9 cellular contexts compared by ENCODE assay signal in the genomic region with DNA sequence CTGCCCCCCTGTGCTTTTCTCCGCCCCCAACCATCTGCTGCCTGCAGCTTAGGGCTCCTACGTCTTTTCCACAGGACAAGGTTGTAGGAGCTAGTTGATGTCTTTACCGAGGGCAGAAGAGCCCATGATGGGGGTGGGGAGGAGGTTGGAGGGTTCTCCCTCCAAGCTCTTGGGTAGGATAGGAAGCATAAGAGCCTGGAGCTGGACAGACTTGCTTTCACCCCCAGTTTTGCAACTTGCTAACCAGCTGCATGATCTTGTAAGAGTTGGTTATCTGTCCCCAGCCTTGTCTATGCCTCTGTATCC. TPM values are rescaled to one million over a fixed set of nuclear protein-coding genes. Genes with fewer than 3 reads are reported as not detected.
DNase-seq lines count a peak whose midpoint lies in the region; ATAC-seq, FAIRE-seq and TF ChIP-seq lines count a peak whose summit lies in the region.
"Had no signal": no experiment of that assay in that cellular context is flagged by ENCODE, and none has a peak within 500 bp of the region (broad histone marks: within the 10 kb centered on the region; RNA-seq: fewer than 3 reads in every experiment).

No MANE protein-coding gene starts in this region.

- peak overlapping the region; percentile 55 to 99 (median 92) for H3K4me3 ChIP-seq in heart left ventricle
- H3K4me3 ChIP-seq in K562: peak overlapping the region; percentile 92
- peak overlapping the region; percentile 84 for H3K4me3 ChIP-seq in upper lobe of right lung

- H3K9ac ChIP-seq in K562 (ENCODE audit: insufficient read depth in 1 of 2, low read depth in 2 of 2, low read length in 2 of 2): peak overlapping the region; percentile 89 to 94; a peak in 3 of 4 replicates

- H3K27me3 ChIP-seq in heart left ventricle (no peaks in the 10 kb centered on the region), K562 (ENCODE audit: control insufficient read depth in 2 of 2, insufficient read depth in 2 of 2, low read length in 2 of 2) (no peaks in the 10 kb centered on the region), upper lobe of right lung (no peaks in the 10 kb centered on the region)

- H3K4me3 Mint-ChIP-seq in memory B cell: peak overlapping the region; percentile 96

- H3K36me3 ChIP-seq in heart left ventricle (peaks cover 6 to 79% (median 70%) of the 10 kb centered on the region in 9 donors), K562 (ENCODE audit: control insufficient read depth, insufficient read depth, low read length) (peaks cover 83% of the 10 kb centered on the region), upper lobe of right lung (peaks cover 66% of the 10 kb centered on the region)

- H3K4me1 ChIP-seq in heart left ventricle (peaks cover 0 to 33% (median 24%) of the 10 kb centered on the region in 12 donors), K562 (replicated peaks in 1 of 2; ENCODE audit: control insufficient read depth in 2 of 2, insufficient read depth in 2 of 2, low read length in 2 of 2) (peaks cover 17 to 32% of the 10 kb centered on the region in 2 experiments), upper lobe of right lung (peaks cover 19% of the 10 kb centered on the region)

- peaks cover 22% of the 10 kb centered on the region for H3K36me3 Mint-ChIP-seq in memory B cell

- no peak overlapping the region for H2AFZ ChIP-seq in K562 (ENCODE audit: low read depth, low read length)

- peaks cover 4% of the 10 kb centered on the region for H3K9me1 ChIP-seq in K562 (ENCODE audit: control insufficient read depth, insufficient read depth, low read length)

- no peaks in the 10 kb centered on the region for H3K27me3 Mint-ChIP-seq in memory B cell

- no TSS peak for BruUV-seq in K562 (replicated peaks; lab: Mats Ljungman, UMichigan)

- CTCF ChIA-PET in K562 (lab: Yijun Ruan, JAX; ENCODE audit: low intra/inter-chr PET ratio): interaction anchor here (0.5 kb wide), 1 partner anchor 291 kb away, joined by 3 read pairs; no protein-coding TSS in a partner anchor

- no peak for FAIRE-seq in K562 (lab: Jason Lieb, UNC)

- TF ChIP-seq CTCF in heart left ventricle (IDR thresholded peaks at IDR 0.05): no peak
- no peak for TF ChIP-seq CTCF in K562 (IDR thresholded peaks at IDR 0.05 in 2 of 3, conservative IDR thresholded peaks at IDR 0.05 in 1 of 3; ENCODE audit: insufficient read depth in 2 of 3, low read depth in 1 of 3, low read length in 3 of 3)
- no peak for TF ChIP-seq CTCF in upper lobe of right lung (IDR thresholded peaks at IDR 0.05)

- no peak for TF ChIP-seq RAD21 in K562 (CRISPR knock-in tag; conservative IDR thresholded peaks at IDR 0.05 in 1 of 2, IDR thresholded peaks at IDR 0.05 in 1 of 2)

- POLR2A ChIA-PET in K562 (lab: Yijun Ruan, JAX): interaction anchor here (0.6 to 3.5 kb wide), 7 partner anchors 10 to 282 kb away, joined by 3 to 20 read pairs (median 4); no protein-coding TSS in a partner anchor

- peak overlapping the region; percentile 100 for H3K4me2 ChIP-seq in K562 (ENCODE audit: insufficient read depth, low read length)

- no peak for TF ChIP-seq POLR2A in heart left ventricle (IDR thresholded peaks at IDR 0.05)
- TF ChIP-seq POLR2A in K562 (conservative IDR thresholded peaks at IDR 0.05): no peak

- H3K79me2 ChIP-seq in K562 (ENCODE audit: control insufficient read depth, insufficient read depth, low read length): peaks cover 31% of the 10 kb centered on the region

- intact Hi-C loops in heart left ventricle (cut with DNase I): loop anchor here in 8 of 10 donors (1.0 to 10.0 kb wide), 10 partner anchors 13 to 128 kb away; partner anchors contain the start of genes EIF2B5 (in 5 of the 8), ALG3 (in 4 of the 8), EEF1AKMT4 (in 4 of the 8) and EIF4G1 (in 2 of the 8)
- intact Hi-C loops in cardiac septum (cut with DNase I): loop anchor here (1.0 to 5.0 kb wide), 4 partner anchors 53 to 170 kb away; partner anchors contain the start of genes ABCC5, ALG3, EEF1AKMT4 and PSMD2
- intact Hi-C loops in K562 (cut with micrococcal nuclease): no loop called here
- intact Hi-C loops in upper lobe of right lung (cut with DNase I): no loop called here

- peaks cover 30% of the 10 kb centered on the region for H3K4me1 Mint-ChIP-seq in memory B cell

- no peaks in the 10 kb centered on the region for H3K9me3 Mint-ChIP-seq in memory B cell

- ATAC-seq in heart left ventricle (no peak), K562 (no peak), memory B cell (ENCODE audit: low read depth) (no peak), upper lobe of right lung (no peak), GM18511 (IDR thresholded peaks at IDR 0.05; ENCODE audit: unreplicated experiment) (no peak)

- H3K27ac ChIP-seq in heart left ventricle (peak overlapping the region in 10 of 12 donors; percentile 84 to 96 (median 92)), K562 (ENCODE audit: extremely low read depth, low read depth, low read length) (peak overlapping the region; percentile 84; the same call in 2 of the 3 replicates), upper lobe of right lung (peak overlapping the region; percentile 84)

- H3K9me3 ChIP-seq in heart left ventricle (no peaks in the 10 kb centered on the region), K562 (replicated peaks; ENCODE audit: control insufficient read depth, insufficient read depth, low read depth, low read length) (no peaks in the 10 kb centered on the region), upper lobe of right lung (no peaks in the 10 kb centered on the region)

- WGBS in heart left ventricle, 4 donors: 2 to 14% (median 13%) methylated on average over 3 of the region's 3 CpGs
- WGBS in K562 (ENCODE audit: insufficient coverage, low coverage, missing lambda C conversion rate): 3% methylated on average over 3 of the region's 3 CpGs

- DNase-seq in heart left ventricle (no peak), cardiac septum (ENCODE audit: low spot score) (no peak), K562 (ENCODE audit: extremely low read depth in 1 of 4, low spot score in 3 of 4) (peak in 1 of 4 experiments; percentile 40), memory B cell (ENCODE audit: low spot score in 2 of 2) (no peak), upper lobe of right lung (no peak), NCI-H2227 treated with DMSO at 0.1 percent for 48 hours (lab: John Stamatoyannopoulos, UW) (no peak), NCI-H146 treated with DMSO at 0.1 percent for 48 hours (lab: John Stamatoyannopoulos, UW; ENCODE audit: unreplicated experiment) (no peak)
- DNase-seq: retina had no signal

- 0 out of 2 replicates have a peak, but pooled peaks cover 1% of the 10 kb centered on the region for H4K20me1 ChIP-seq in K562 (replicated peaks; ENCODE audit: control insufficient read depth, insufficient read depth, low read length)

- peak overlapping the region; percentile 93 for H3K27ac Mint-ChIP-seq in memory B cell

- in situ Hi-C loops in K562 (cut with MboI): no loop called here

- no peak for TF ChIP-seq EP300 in K562 (IDR thresholded peaks at IDR 0.05; ENCODE audit: low read length)

RNA-seq across cellular contexts. Expression of gene ABCF3, which starts 0.9 kb away (rescaled TPM):
- total RNA-seq in heart left ventricle: 10 to 100 TPM; 58.2 to 81.9 (median 69.2) TPM
- polyA plus RNA-seq in heart left ventricle: 10 to 100 TPM; 63.4 to 80.5 TPM
- 61.5 TPM for total RNA-seq in cardiac septum
- total RNA-seq in K562 (2011; cell fraction: chromatin; rRNA removed; ENCODE audit: low replicate concordance): 203 and 374 TPM in 2 replicates
- 204 and 235 TPM in 2 replicates for total RNA-seq in K562 (2011; cell fraction: nucleolus; rRNA removed)
- total RNA-seq in K562 (2011; cell fraction: nucleoplasm; rRNA removed): 155 and 178 TPM in 2 replicates
- 47.1 and 54.2 TPM in 2 replicates for total RNA-seq in K562 (2014; rRNA removed)
- 17.6 and 20.0 TPM in 2 replicates for total RNA-seq in K562 (2014; rRNA removed; fragmentation: Illumina TruSeq; extraction: Trizol)
- 33.6 and 37.7 TPM in 2 replicates for total RNA-seq in K562 (2015; rRNA removed; fragmentation: Illumina TruSeq; extraction: Trizol)
- 61.9 and 77.9 TPM in 2 replicates for total RNA-seq in K562 (2021)
- 45.1 and 59.3 TPM in 2 replicates for polyA plus RNA-seq in K562 (2011; rRNA removed)
- 54.7 and 103 TPM in 2 replicates for polyA plus RNA-seq in K562 (2011; cell fraction: cytosol; rRNA removed)
- polyA plus RNA-seq in K562 (2011; cell fraction: nucleus; rRNA removed): 298 and 363 TPM in 2 replicates
- 47.0 and 54.1 TPM in 2 replicates for polyA plus RNA-seq in K562 (2012)
- 51.0 and 57.1 TPM in 2 replicates for polyA plus RNA-seq in K562 (2014; fragmentation: Illumina TruSeq; extraction: Trizol)
- 10 to 100 TPM in 1 of 2 experiments, 1 to 10 TPM in 1; 6.7 to 23.7 TPM for polyA plus RNA-seq in K562 (2014; fragmentation: Nextera tagmentation; extraction: Ambion mirVana)
- 65.0 and 68.5 TPM in 2 replicates for polyA plus RNA-seq in K562 (2014; rRNA removed)
- polyA minus RNA-seq in K562 (2011; rRNA and poly(A)+ RNA removed): 45.4 and 50.7 TPM in 2 replicates
- 31.0 and 41.5 TPM in 2 replicates for polyA minus RNA-seq in K562 (2011; cell fraction: cytosol; rRNA and poly(A)+ RNA removed)
- polyA minus RNA-seq in K562 (2011; cell fraction: nucleus; rRNA and poly(A)+ RNA removed): 96.3 and 137 TPM in 2 replicates
- total RNA-seq in upper lobe of right lung: 60.9 TPM

RNA-seq across cellular contexts. Expression of gene AP2M1, which starts 12.2 kb away (rescaled TPM):
- total RNA-seq in heart left ventricle (100 to 1,000 TPM; 225 to 400 (median 337) TPM), cardiac septum (317 TPM), K562 (2014; rRNA removed) (282 and 320 TPM in 2 replicates), K562 (2014; rRNA removed; fragmentation: Illumina TruSeq; extraction: Trizol) (277 and 296 TPM in 2 replicates), K562 (2015; rRNA removed; fragmentation: Illumina TruSeq; extraction: Trizol) (247 and 250 TPM in 2 replicates), K562 (2021) (367 and 385 TPM in 2 replicates), upper lobe of right lung (245 TPM)
- polyA plus RNA-seq in heart left ventricle (100 to 1,000 TPM; 291 to 431 TPM), K562 (2011; rRNA removed) (505 and 704 TPM in 2 replicates), K562 (2014; fragmentation: Illumina TruSeq; extraction: Trizol) (400 and 440 TPM in 2 replicates), K562 (2014; fragmentation: Nextera tagmentation; extraction: Ambion mirVana) (100 to 1,000 TPM; 118 to 252 TPM), K562 (2014; rRNA removed) (275 and 325 TPM in 2 replicates)
- 357 and 707 TPM in 2 replicates for total RNA-seq in K562 (2011; cell fraction: chromatin; rRNA removed; ENCODE audit: low replicate concordance)
- total RNA-seq in K562 (2011; cell fraction: nucleolus; rRNA removed): 352 and 411 TPM in 2 replicates
- total RNA-seq in K562 (2011; cell fraction: nucleoplasm; rRNA removed): 363 and 369 TPM in 2 replicates
- 307 and 406 TPM in 2 replicates for polyA plus RNA-seq in K562 (2011; cell fraction: cytosol; rRNA removed)
- 576 and 635 TPM in 2 replicates for polyA plus RNA-seq in K562 (2011; cell fraction: nucleus; rRNA removed)
- 764 and 803 TPM in 2 replicates for polyA plus RNA-seq in K562 (2012)
- 381 and 396 TPM in 2 replicates for polyA minus RNA-seq in K562 (2011; rRNA and poly(A)+ RNA removed)
- 150 and 169 TPM in 2 replicates for polyA minus RNA-seq in K562 (2011; cell fraction: cytosol; rRNA and poly(A)+ RNA removed)
- polyA minus RNA-seq in K562 (2011; cell fraction: nucleus; rRNA and poly(A)+ RNA removed): 111 and 158 TPM in 2 replicates

RNA-seq across cellular contexts. Expression of gene DVL3, which starts 31.7 kb away (rescaled TPM):
- total RNA-seq in heart left ventricle (10 to 100 TPM; 53.4 to 94.2 (median 70.9) TPM), cardiac septum (68.6 TPM), K562 (2014; rRNA removed) (25.7 and 26.5 TPM in 2 replicates), K562 (2014; rRNA removed; fragmentation: Illumina TruSeq; extraction: Trizol) (8.7 and 9.8 TPM in 2 replicates), K562 (2015; rRNA removed; fragmentation: Illumina TruSeq; extraction: Trizol) (16.0 and 17.2 TPM in 2 replicates), K562 (2021) (54.4 and 57.9 TPM in 2 replicates), upper lobe of right lung (54.1 TPM)
- polyA plus RNA-seq in heart left ventricle (10 to 100 TPM; 36.3 to 59.8 TPM), K562 (2011; rRNA removed) (20.1 and 28.7 TPM in 2 replicates), K562 (2014; fragmentation: Illumina TruSeq; extraction: Trizol) (44.3 and 44.8 TPM in 2 replicates), K562 (2014; fragmentation: Nextera tagmentation; extraction: Ambion mirVana) (1 to 10 TPM; 3.1 to 5.4 TPM), K562 (2014; rRNA removed) (42.8 and 46.6 TPM in 2 replicates)
- 88.9 and 157 TPM in 2 replicates for total RNA-seq in K562 (2011; cell fraction: chromatin; rRNA removed; ENCODE audit: low replicate concordance)
- 73.2 and 83.2 TPM in 2 replicates for total RNA-seq in K562 (2011; cell fraction: nucleolus; rRNA removed)
- 65.6 and 69.9 TPM in 2 replicates for total RNA-seq in K562 (2011; cell fraction: nucleoplasm; rRNA removed)
- 24.9 and 26.6 TPM in 2 replicates for polyA plus RNA-seq in K562 (2011; cell fraction: cytosol; rRNA removed)
- 70.4 and 103 TPM in 2 replicates for polyA plus RNA-seq in K562 (2011; cell fraction: nucleus; rRNA removed)
- 39.3 and 52.8 TPM in 2 replicates for polyA plus RNA-seq in K562 (2012)
- 14.5 and 16.5 TPM in 2 replicates for polyA minus RNA-seq in K562 (2011; rRNA and poly(A)+ RNA removed)
- polyA minus RNA-seq in K562 (2011; cell fraction: cytosol; rRNA and poly(A)+ RNA removed): 29.0 and 36.2 TPM in 2 replicates
- 20.6 and 36.3 TPM in 2 replicates for polyA minus RNA-seq in K562 (2011; cell fraction: nucleus; rRNA and poly(A)+ RNA removed)

RNA-seq across cellular contexts. Expression of gene VWA5B2, which starts 42.5 kb away (rescaled TPM):
- total RNA-seq in heart left ventricle (not detected), cardiac septum (not detected), K562 (2014; rRNA removed) (not detected in 2 replicates), K562 (2014; rRNA removed; fragmentation: Illumina TruSeq; extraction: Trizol) (not detected in 2 replicates), K562 (2015; rRNA removed; fragmentation: Illumina TruSeq; extraction: Trizol) (not detected in 2 replicates), K562 (2021) (0.04 TPM in 1 of 2 replicates, not detected in the other), upper lobe of right lung (not detected)
- polyA plus RNA-seq in heart left ventricle (under 1 TPM in 1 of 2 donors, not detected in 1; 0.11 TPM), K562 (2011; rRNA removed) (not detected in 2 replicates), K562 (2014; fragmentation: Illumina TruSeq; extraction: Trizol) (not detected in 2 replicates), K562 (2014; fragmentation: Nextera tagmentation; extraction: Ambion mirVana) (not detected), K562 (2014; rRNA removed) (not detected in 2 replicates)
- total RNA-seq in K562 (2011; cell fraction: chromatin; rRNA removed; ENCODE audit: low replicate concordance): not detected in 2 replicates
- not detected in 2 replicates for total RNA-seq in K562 (2011; cell fraction: nucleolus; rRNA removed)
- not detected in 2 replicates for total RNA-seq in K562 (2011; cell fraction: nucleoplasm; rRNA removed)
- not detected in 2 replicates for polyA plus RNA-seq in K562 (2011; cell fraction: cytosol; rRNA removed)
- polyA plus RNA-seq in K562 (2011; cell fraction: nucleus; rRNA removed): not detected in 2 replicates
- polyA plus RNA-seq in K562 (2012): 0.03 and 0.18 TPM in 2 replicates
- not detected in 2 replicates for polyA minus RNA-seq in K562 (2011; rRNA and poly(A)+ RNA removed)
- polyA minus RNA-seq in K562 (2011; cell fraction: cytosol; rRNA and poly(A)+ RNA removed): not detected in 2 replicates
- not detected in 2 replicates for polyA minus RNA-seq in K562 (2011; cell fraction: nucleus; rRNA and poly(A)+ RNA removed)

RNA-seq across cellular contexts. Expression of gene EIF2B5, which starts 51.7 kb away (rescaled TPM):
- total RNA-seq in heart left ventricle (10 to 100 TPM; 24.5 to 39.0 (median 30.9) TPM), cardiac septum (33.4 TPM), K562 (2014; rRNA removed) (66.4 and 91.1 TPM in 2 replicates), K562 (2014; rRNA removed; fragmentation: Illumina TruSeq; extraction: Trizol) (70.4 and 70.8 TPM in 2 replicates), K562 (2015; rRNA removed; fragmentation: Illumina TruSeq; extraction: Trizol) (71.8 and 74.0 TPM in 2 replicates), K562 (2021) (62.9 and 67.5 TPM in 2 replicates), upper lobe of right lung (37.6 TPM)
- polyA plus RNA-seq in heart left ventricle (10 to 100 TPM; 28.5 to 58.2 TPM), K562 (2011; rRNA removed) (76.8 and 87.2 TPM in 2 replicates), K562 (2014; fragmentation: Illumina TruSeq; extraction: Trizol) (70.9 and 75.5 TPM in 2 replicates), K562 (2014; fragmentation: Nextera tagmentation; extraction: Ambion mirVana) (10 to 100 TPM; 19.1 to 31.8 TPM), K562 (2014; rRNA removed) (92.4 and 95.6 TPM in 2 replicates)
- 169 and 262 TPM in 2 replicates for total RNA-seq in K562 (2011; cell fraction: chromatin; rRNA removed; ENCODE audit: low replicate concordance)
- total RNA-seq in K562 (2011; cell fraction: nucleolus; rRNA removed): 136 and 137 TPM in 2 replicates
- total RNA-seq in K562 (2011; cell fraction: nucleoplasm; rRNA removed): 121 and 132 TPM in 2 replicates
- 59.9 and 66.1 TPM in 2 replicates for polyA plus RNA-seq in K562 (2011; cell fraction: cytosol; rRNA removed)
- polyA plus RNA-seq in K562 (2011; cell fraction: nucleus; rRNA removed): 209 and 258 TPM in 2 replicates
- polyA plus RNA-seq in K562 (2012): 55.0 and 58.2 TPM in 2 replicates
- polyA minus RNA-seq in K562 (2011; rRNA and poly(A)+ RNA removed): 70.4 and 76.8 TPM in 2 replicates
- 21.8 and 27.8 TPM in 2 replicates for polyA minus RNA-seq in K562 (2011; cell fraction: cytosol; rRNA and poly(A)+ RNA removed)
- polyA minus RNA-seq in K562 (2011; cell fraction: nucleus; rRNA and poly(A)+ RNA removed): 59.4 and 76.5 TPM in 2 replicates

Comparison
In these comparisons a context has a peak if more than half of its experiments do, and no peak if none do; other contexts are left out.
1. intact Hi-C loops: an anchor here in heart left ventricle (1.0 to 10.0 kb wide) and cardiac septum (1.0 to 5.0 kb wide); none called in K562 and upper lobe of right lung.